8 cellular contexts compared by ENCODE assay signal in the genomic region with DNA sequence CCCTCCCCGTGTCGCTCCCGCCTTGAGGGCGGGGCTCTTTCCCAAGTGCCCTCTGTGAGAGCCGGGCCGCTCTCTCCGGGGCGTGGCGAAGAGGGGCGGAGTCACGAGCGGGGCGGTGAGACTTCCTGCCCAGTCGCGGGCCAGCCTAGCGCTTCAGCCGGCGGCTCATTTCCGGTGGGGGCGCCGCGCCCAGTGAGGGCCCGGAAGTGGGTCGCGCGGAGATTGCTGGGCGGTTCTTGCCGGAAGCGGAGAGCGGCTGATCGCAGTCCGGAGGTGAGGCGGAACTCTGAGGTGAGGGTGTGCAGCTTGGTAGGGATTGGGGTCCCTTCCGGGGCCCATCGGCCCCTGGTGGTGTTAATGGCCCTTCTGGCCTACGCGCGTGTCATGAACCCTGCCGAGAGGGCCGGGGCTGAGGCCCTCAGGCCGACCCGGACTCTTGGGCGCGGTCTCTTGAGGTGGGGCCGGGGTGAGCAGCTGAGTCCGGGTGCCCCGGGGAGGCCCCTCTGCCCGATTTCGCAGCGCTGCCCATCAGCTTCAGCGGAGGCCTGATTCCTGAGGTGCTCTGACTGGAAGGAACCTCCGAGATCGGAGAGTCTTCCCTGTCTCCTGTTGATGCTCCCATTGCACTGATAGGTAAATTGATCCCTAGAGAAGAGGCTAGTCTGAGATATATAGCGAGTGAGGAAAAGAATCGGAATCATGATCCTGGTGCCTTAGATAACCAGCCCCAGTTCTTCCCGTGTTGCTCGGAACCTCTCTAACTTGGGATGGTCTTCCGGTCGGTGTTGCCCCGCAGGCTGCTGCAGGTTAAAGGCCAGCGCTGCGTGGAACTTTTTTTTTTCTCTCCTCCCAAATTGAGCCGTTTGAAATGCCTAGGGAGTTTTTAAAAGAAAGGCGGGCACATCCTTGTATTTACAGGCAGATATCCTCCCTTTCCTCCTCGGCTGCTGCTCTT. TPM values are rescaled to one million over a fixed set of nuclear protein-coding genes. Genes with fewer than 3 reads are reported as not detected.
A peak's percentile ranks its signal among the peaks of the same experiment; 100 is the strongest.
DNase-seq lines count a peak whose midpoint lies in the region; ATAC-seq, FAIRE-seq and TF ChIP-seq lines count a peak whose summit lies in the region.

A gene with protein sequence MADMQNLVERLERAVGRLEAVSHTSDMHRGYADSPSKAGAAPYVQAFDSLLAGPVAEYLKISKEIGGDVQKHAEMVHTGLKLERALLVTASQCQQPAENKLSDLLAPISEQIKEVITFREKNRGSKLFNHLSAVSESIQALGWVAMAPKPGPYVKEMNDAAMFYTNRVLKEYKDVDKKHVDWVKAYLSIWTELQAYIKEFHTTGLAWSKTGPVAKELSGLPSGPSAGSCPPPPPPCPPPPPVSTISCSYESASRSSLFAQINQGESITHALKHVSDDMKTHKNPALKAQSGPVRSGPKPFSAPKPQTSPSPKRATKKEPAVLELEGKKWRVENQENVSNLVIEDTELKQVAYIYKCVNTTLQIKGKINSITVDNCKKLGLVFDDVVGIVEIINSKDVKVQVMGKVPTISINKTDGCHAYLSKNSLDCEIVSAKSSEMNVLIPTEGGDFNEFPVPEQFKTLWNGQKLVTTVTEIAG (plus strand): TSS at position 219 of the 955 bp plus-strand sequence. CDS start 18,618 bp downstream, outside the sequence.

- H3K4me1 ChIP-seq in A673 (ENCODE audit: insufficient read depth, low read length, poor library complexity, severe bottlenecking) (peaks cover 13% of the 10 kb centered on the region), mammary epithelial cell (ENCODE audit: insufficient read depth, low read length) (peaks cover 46% of the 10 kb centered on the region), small intestine (ENCODE audit: control insufficient read depth in 2 of 2, insufficient read depth in 1 of 2, low read depth in 1 of 2, low read length in 1 of 2) (peaks cover 7 to 22% of the 10 kb centered on the region in 2 donors)

- H3K36me3 ChIP-seq in A673 (ENCODE audit: insufficient read depth, low read length, poor library complexity, severe bottlenecking): no peaks in the 10 kb centered on the region
- H3K36me3 ChIP-seq in WERI-Rb-1: peaks cover 15% of the 10 kb centered on the region
- H3K36me3 ChIP-seq in mammary epithelial cell (ENCODE audit: insufficient read depth, low read length): peaks cover 5% of the 10 kb centered on the region
- peaks cover 0 to 3% of the 10 kb centered on the region in 2 donors for H3K36me3 ChIP-seq in small intestine (ENCODE audit: control insufficient read depth in 2 of 2, insufficient read depth in 2 of 2, low read length in 2 of 2)

- H3K9ac ChIP-seq in mammary epithelial cell (ENCODE audit: insufficient read depth, low read length): peak within 1 kb of the TSS; percentile 93

- H3K27me3 ChIP-seq in A673 (replicated peaks; ENCODE audit: insufficient read depth, low read depth, low read length, poor library complexity): no peaks in the 10 kb centered on the region
- no peaks in the 10 kb centered on the region for H3K27me3 ChIP-seq in WERI-Rb-1 (ENCODE audit: insufficient read depth, low read depth, severe bottlenecking)
- no peaks in the 10 kb centered on the region for H3K27me3 ChIP-seq in mammary epithelial cell (ENCODE audit: insufficient read depth, low read length)
- H3K27me3 ChIP-seq in small intestine (ENCODE audit: control insufficient read depth in 2 of 2, insufficient read depth in 2 of 2, low read length in 2 of 2): no peaks in the 10 kb centered on the region

- TSS peak; percentile 77 for BruUV-seq in A673 (replicated peaks; lab: Mats Ljungman, UMichigan)
- BruUV-seq in mammary epithelial cell (replicated peaks; lab: Mats Ljungman, UMichigan): TSS peak; percentile 79

- H3K4me2 ChIP-seq in mammary epithelial cell (ENCODE audit: insufficient read depth, low read depth, low read length): peak within 1 kb of the TSS; percentile 92

- peak within 1 kb of the TSS; percentile 80 for H3K4me3 ChIP-seq in A673 (ENCODE audit: low read depth, low read length, poor library complexity, severe bottlenecking)
- peak within 1 kb of the TSS; percentile 70 for H3K4me3 ChIP-seq in WERI-Rb-1 (ENCODE audit: low read depth, low read length)
- H3K4me3 ChIP-seq in mammary epithelial cell (replicated peaks in 1 of 3; ENCODE audit: insufficient read depth in 1 of 3, low read depth in 2 of 3, low read length in 3 of 3): peak within 1 kb of the TSS; percentile 93 to 98 (median 98)
- H3K4me3 ChIP-seq in iPS-18c (ENCODE audit: insufficient read depth, low read depth, low read length): peak within 1 kb of the TSS; percentile 96
- peak within 1 kb of the TSS; percentile 91 to 93 for H3K4me3 ChIP-seq in small intestine (ENCODE audit: low read depth in 1 of 2, low read length in 2 of 2)

- CTCF ChIA-PET in A673 (lab: Charles Lee) (interaction anchor here (0.5 kb wide), 1 partner anchor 81 kb away, joined by 3 read pairs; no protein-coding TSS in a partner anchor), mammary epithelial cell (lab: Charles Lee; ENCODE audit: low non-redundant PET) (no interaction called here)

- H2AFZ ChIP-seq in mammary epithelial cell (ENCODE audit: low read depth, low read length): peak within 1 kb of the TSS; percentile 78

- intact Hi-C loops in A673 (cut with micrococcal nuclease; ENCODE audit: unreplicated experiment): no loop called here
- intact Hi-C loops in mammary epithelial cell (cut with micrococcal nuclease): loop anchor here (1.0 to 2.0 kb wide), 2 partner anchors 25 to 64 kb away; no protein-coding TSS in a partner anchor

- in situ Hi-C loops in mammary epithelial cell (cut with MboI; ENCODE audit: low sequenced_read_pairs in 2 of 2): no loop called here

- peaks cover 52% of the 10 kb centered on the region for H3K79me2 ChIP-seq in mammary epithelial cell (ENCODE audit: insufficient read depth, low read length)

- dilution Hi-C loops in mammary epithelial cell (cut with HindIII; ENCODE audit: low sequenced_read_pairs): loop anchor here (10.0 kb wide), 1 partner anchor 236 kb away; no protein-coding TSS in a partner anchor

- peak within 1 kb of the TSS; percentile 92 for H3K27ac ChIP-seq in A673 (ENCODE audit: low read depth, low read length, poor library complexity, severe bottlenecking)
- peak within 1 kb of the TSS; percentile 91 for H3K27ac ChIP-seq in WERI-Rb-1
- peak within 1 kb of the TSS; percentile 85 for H3K27ac ChIP-seq in mammary epithelial cell (ENCODE audit: insufficient read depth, low read depth, low read length)
- H3K27ac ChIP-seq in small intestine (ENCODE audit: low read depth in 1 of 2, low read length in 1 of 2): peak within 1 kb of the TSS; percentile 98 to 99

- H4K20me1 ChIP-seq in mammary epithelial cell (ENCODE audit: insufficient read depth, low read length): no peaks in the 10 kb centered on the region

- under 1% methylated on average over 26 of the region's 65 CpGs for WGBS in mammary epithelial cell (ENCODE audit: low coverage, missing lambda C conversion rate)
- 0 to 1% (median 0%) methylated on average over 56 to 65 of the region's 65 CpGs for WGBS in small intestine, 3 donors

- no peak for FAIRE-seq in small intestine (lab: Jason Lieb, UNC)

- peak; percentile 99 for DNase-seq in A673 (ENCODE audit: low spot score)
- DNase-seq in NCI-H2196 (lab: John Stamatoyannopoulos, UW; ENCODE audit: unreplicated experiment): peak; percentile 99
- peak; percentile 99 for DNase-seq in WERI-Rb-1
- peak; percentile 99 for DNase-seq in mammary epithelial cell
- DNase-seq in small intestine: peak; percentile 100

- no peaks in the 10 kb centered on the region for H3K9me3 ChIP-seq in A673 (ENCODE audit: low read depth, low read length, poor library complexity, severe bottlenecking)
- H3K9me3 ChIP-seq in WERI-Rb-1 (ENCODE audit: severe bottlenecking): no peaks in the 10 kb centered on the region
- no peaks in the 10 kb centered on the region for H3K9me3 ChIP-seq in mammary epithelial cell (replicated peaks; ENCODE audit: insufficient read depth, low read length)
- no peaks in the 10 kb centered on the region for H3K9me3 ChIP-seq in iPS-18c (ENCODE audit: control insufficient read depth, insufficient read depth, low read length)
- no peaks in the 10 kb centered on the region for H3K9me3 ChIP-seq in small intestine (ENCODE audit: control insufficient read depth, low read depth)

- POLR2A ChIA-PET in A673 (lab: Charles Lee; ENCODE audit: low non-redundant PET): interaction anchor here (0.5 kb wide), 1 partner anchor 10 kb away, joined by 3 read pairs; no protein-coding TSS in a partner anchor

- ATAC-seq in GM18868 (IDR thresholded peaks at IDR 0.05; ENCODE audit: unreplicated experiment): peak; percentile 80
- peak; percentile 77 for ATAC-seq in HG03108 (IDR thresholded peaks at IDR 0.05; ENCODE audit: unreplicated experiment)

- TF ChIP-seq CTCF in A673 (conservative IDR thresholded peaks at IDR 0.05; ENCODE audit: low read depth, low read length): no peak
- TF ChIP-seq CTCF in WERI-Rb-1 (IDR thresholded peaks at IDR 0.05; ENCODE audit: low read depth, low read length): no peak
- TF ChIP-seq CTCF in mammary epithelial cell (conservative IDR thresholded peaks at IDR 0.05 in 1 of 2, IDR thresholded peaks at IDR 0.05 in 1 of 2; ENCODE audit: extremely low read depth in 1 of 2, insufficient read depth in 1 of 2, low read depth in 1 of 2, low read length in 2 of 2): no peak

RNA-seq across cellular contexts. Expression of the gene that starts here (rescaled TPM):
- 266 and 285 TPM in 2 replicates for total RNA-seq in A673 (2021)
- 100 to 1,000 TPM; 715 to 877 TPM for total RNA-seq in mammary epithelial cell
- polyA plus RNA-seq in mammary epithelial cell: 788 TPM
- 546 TPM for polyA minus RNA-seq in mammary epithelial cell
- 100 to 1,000 TPM; 186 to 224 (median 195) TPM for polyA plus RNA-seq in small intestine

Comparison
In these comparisons a context has a peak if more than half of its experiments do, and no peak if none do; other contexts are left out.
1. Peak in every context shown above with its lines: DNase-seq, ATAC-seq, H3K4me3 ChIP-seq and H3K27ac ChIP-seq.